Comparison of ENCODE assay signal across 28 cellular contexts in the genomic region with DNA sequence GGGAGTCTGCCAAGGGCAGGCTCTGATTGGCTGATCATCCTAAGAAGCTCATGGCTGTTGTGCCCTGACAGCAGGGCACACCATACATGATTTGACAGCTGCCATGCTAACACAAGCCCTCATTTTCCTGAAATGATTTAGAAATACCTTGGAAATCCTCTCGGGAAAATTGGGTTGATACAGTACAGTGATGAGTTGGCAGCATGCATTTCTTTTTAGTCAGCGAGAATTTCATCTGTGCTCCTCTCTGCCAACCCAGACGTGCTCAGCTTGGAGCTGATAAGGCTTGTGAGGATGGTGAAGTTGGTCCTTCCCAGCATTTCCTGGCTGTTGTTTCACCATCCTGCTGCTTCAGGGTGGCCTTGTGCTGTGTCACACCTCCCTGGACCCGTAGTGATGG. TPM values are rescaled to one million over a fixed set of nuclear protein-coding genes. Genes with fewer than 3 reads are reported as not detected.
A peak's percentile ranks its signal among the peaks of the same experiment; 100 is the strongest.
DNase-seq lines count a peak whose midpoint lies in the region; ATAC-seq, FAIRE-seq and TF ChIP-seq lines count a peak whose summit lies in the region.
"Had no signal": no experiment of that assay in that cellular context is flagged by ENCODE, and none has a peak within 500 bp of the region (broad histone marks: within the 10 kb centered on the region; RNA-seq: fewer than 3 reads in every experiment).

No MANE protein-coding gene starts in this region.

- TF ChIP-seq POLR2A in uterus (IDR thresholded peaks at IDR 0.05), result no peak

- intact Hi-C loops in uterus (cut with DNase I; ENCODE audit: low total_unique reads) (no loop called here), dorsolateral prefrontal cortex (cut with DNase I) (loop anchor here in 1 of 2 donors (10.0 kb wide), 1 partner anchor 146 kb away; no protein-coding TSS in a partner anchor)

- no peak for FAIRE-seq in bronchial epithelial cell (lab: Jason Lieb, UNC)
- FAIRE-seq: keratinocyte had no signal

- H3K4me3 ChIP-seq in AG10803 (ENCODE audit: low read length) (no peak overlapping the region), bronchial epithelial cell (ENCODE audit: low read depth, low read length) (no peak overlapping the region), uterus (no peak overlapping the region), dorsolateral prefrontal cortex (no peak overlapping the region)
- H3K4me3 ChIP-seq: body of pancreas, lower lobe of right lung, skin epidermis, suprapubic skin, vagina had no signal

- DNase-seq in AG10803 (ENCODE audit: low read depth) (peak; percentile 31), HS-27A (ENCODE audit: low read depth) (peak; percentile 19), bronchial epithelial cell (ENCODE audit: low read depth) (peak; percentile 13), omental fat pad (ENCODE audit: low spot score) (no peak), uterus (no peak), ecto neural progenitor cell (ENCODE audit: low spot score) (no peak), NCI-H1105 (lab: John Stamatoyannopoulos, UW) (no peak), dorsolateral prefrontal cortex (no peak)
- DNase-seq: activated CD4-positive, alpha-beta T cell treated with anti-CD3 and anti-CD28 coated beads, Interleukin-2, amount 50 U/mL, for 4 hours; activated CD8-positive, alpha-beta memory T cell treated with anti-CD3 and anti-CD28 coated beads, Interleukin-2, amount 50 U/mL, for 48 hours; activated effector memory CD4-positive, alpha-beta T cell treated with Interleukin-2 at 50 U/mL for 16 hours; activated naive CD8-positive, alpha-beta T cell treated with anti-CD3 and anti-CD28 coated beads, Interleukin-2, amount 10 ng/mL, durations not matched to agents 7 days and 5 days; body of pancreas; effector memory CD4-positive, alpha-beta T cell; erythroblast; H7; lower lobe of right lung; NCI-H1048; NCI-H2029; NCI-H2227 treated with DMSO at 0.1 percent for 48 hours; T-helper 9 cell had no signal

- peaks cover 28% of the 10 kb centered on the region for H3K36me3 ChIP-seq in bronchial epithelial cell (ENCODE audit: control insufficient read depth, insufficient read depth, low read length)
- H3K36me3 ChIP-seq in uterus, result no peaks in the 10 kb centered on the region

- no peaks in the 10 kb centered on the region for H3K4me1 ChIP-seq in uterus
- H3K4me1 ChIP-seq: body of pancreas, lower lobe of right lung, vagina had no signal

- H3K27ac ChIP-seq in uterus (no peak overlapping the region), dorsolateral prefrontal cortex (peak overlapping the region in 22 of 59 donors; percentile 1 to 73 (median 32))
- H3K27ac ChIP-seq: body of pancreas, C4-2B, lower lobe of right lung, skin epidermis, suprapubic skin, vagina had no signal

- ATAC-seq in omental fat pad (ENCODE audit: low FRiP score), result peak; percentile 68
- ATAC-seq: body of pancreas, lower lobe of right lung, SK-N-SH treated with all-trans-retinoic acid at 6 μM for 48 hours, WTC11 had no signal

- H3K9me3 ChIP-seq in uterus, result no peaks in the 10 kb centered on the region
- H3K9me3 ChIP-seq: body of pancreas, lower lobe of right lung, suprapubic skin, vagina had no signal

- TF ChIP-seq CTCF in AG10803 (conservative IDR thresholded peaks at IDR 0.05; ENCODE audit: low read length) (no peak), bronchial epithelial cell (IDR thresholded peaks at IDR 0.05; ENCODE audit: insufficient read depth, low read length, severe bottlenecking) (no peak), omental fat pad (IDR thresholded peaks at IDR 0.05) (no peak), uterus (IDR thresholded peaks at IDR 0.05) (no peak), dorsolateral prefrontal cortex (IDR thresholded peaks at IDR 0.05 in 54 of 56, conservative IDR thresholded peaks at IDR 0.05 in 2 of 56; ENCODE audit: low read depth in 1 of 56, partially characterized antibody in 56 of 56) (no peak)

- H3K27me3 ChIP-seq in bronchial epithelial cell (ENCODE audit: control insufficient read depth, insufficient read depth, low read length) (no peaks in the 10 kb centered on the region), uterus (no peaks in the 10 kb centered on the region), dorsolateral prefrontal cortex (no peaks in the 10 kb centered on the region)
- H3K27me3 ChIP-seq: body of pancreas, suprapubic skin, vagina had no signal

RNA-seq across cellular contexts. Expression of gene KCNQ4, which starts 22.6 kb away (rescaled TPM):
- under 0.01 TPM in 2 replicates for total RNA-seq in bronchial epithelial cell
- total RNA-seq in omental fat pad, result 1 to 10 TPM in 1 of 4 donors, under 1 TPM in 3; 0.28 to 1.6 (median 0.83) TPM
- total RNA-seq in uterus, result 10 to 100 TPM in 1 of 4 donors, 1 to 10 TPM in 2, not detected in 1; 2.7 to 13.4 (median 7.4) TPM
- 10 to 100 TPM in 10 of 120 experiments, 1 to 10 TPM in 110; 2.1 to 12.7 (median 6.9) TPM for total RNA-seq in dorsolateral prefrontal cortex

Comparison
In these comparisons a context has a peak if more than half of its experiments do, and no peak if none do; other contexts are left out.
1. DNase-seq: peak in AG10803 (single experiment), HS-27A (single experiment) and bronchial epithelial cell (single experiment); none in omental fat pad (single experiment), uterus (0 of 2), ecto neural progenitor cell (single experiment), NCI-H1105 (single experiment) and dorsolateral prefrontal cortex (0 of 10).